12 cellular contexts compared by ENCODE assay signal in genomic region chr1:18322353-18323032, GRCh38.
DNase-seq lines count a peak whose midpoint lies in the region; ATAC-seq, FAIRE-seq and TF ChIP-seq lines count a peak whose summit lies in the region.
"Had no signal": no experiment of that assay in that cellular context is flagged by ENCODE, and none has a peak within 500 bp of the region (broad histone marks: within the 10 kb centered on the region; RNA-seq: fewer than 3 reads in every experiment).

No MANE protein-coding gene starts in this region.

- TF ChIP-seq POLR2A in GM12878 (IDR thresholded peaks at IDR 0.05; ENCODE audit: low read depth, low read length): no peak
- TF ChIP-seq POLR2A in esophagus muscularis mucosa (IDR thresholded peaks at IDR 0.05; ENCODE audit: low read depth): no peak

- TF ChIP-seq CTCF in HFFc6 (IDR thresholded peaks at IDR 0.05) (peak; percentile 25; the same call in 1 of the 2 replicates), GM12878 (IDR thresholded peaks at IDR 0.05 in 2 of 3, conservative IDR thresholded peaks at IDR 0.05 in 1 of 3; ENCODE audit: control insufficient read depth in 2 of 3, extremely low read depth in 1 of 3, insufficient read depth in 1 of 3, low read depth in 3 of 3, low read length in 3 of 3) (peak; percentile 24 to 55 (median 34)), progenitor cell of endocrine pancreas (IDR thresholded peaks at IDR 0.05; ENCODE audit: unreplicated experiment) (peak; percentile 58), esophagus muscularis mucosa (IDR thresholded peaks at IDR 0.05) (no peak)

- H3K27me3 ChIP-seq in GM12878 (replicated peaks in 1 of 2; ENCODE audit: control insufficient read depth in 2 of 2, insufficient read depth in 2 of 2, low read length in 1 of 2) (no peaks in the 10 kb centered on the region), esophagus muscularis mucosa (peaks cover 0 to 6% (median 0%) of the 10 kb centered on the region in 4 donors)

- H3K4me3 Mint-ChIP-seq in activated naive CD4-positive, alpha-beta T cell treated with anti-CD3 and anti-CD28 coated beads for 36 hours: no peak overlapping the region
- H3K4me3 Mint-ChIP-seq in HFFc6 (no peak overlapping the region), progenitor cell of endocrine pancreas (ENCODE audit: low read depth) (no peak overlapping the region)
- no peak overlapping the region for H3K4me3 Mint-ChIP-seq in T-helper 2 cell treated with Interferon-gamma antibody and Interleukin-4, amounts not matched to agents 5 μg/mL and 100 μg/mL, for 36 hours
- H3K4me3 Mint-ChIP-seq: activated naive CD8-positive, alpha-beta T cell; immature natural killer cell; T-helper 1 cell treated with Interleukin-12 subunit alpha and Interleukin-12 subunit beta and Interleukin-4 antibody, amounts not matched to agents 30 μg/mL and 1 μg/mL, for 36 hours had no signal

- peaks cover 14% of the 10 kb centered on the region for H3K27me3 Mint-ChIP-seq in activated naive CD4-positive, alpha-beta T cell treated with anti-CD3 and anti-CD28 coated beads for 36 hours (ENCODE audit: low read depth)
- H3K27me3 Mint-ChIP-seq in HFFc6 (ENCODE audit: insufficient read depth): no peaks in the 10 kb centered on the region
- peaks cover 18% of the 10 kb centered on the region for H3K27me3 Mint-ChIP-seq in progenitor cell of endocrine pancreas
- no peaks in the 10 kb centered on the region for H3K27me3 Mint-ChIP-seq in T-helper 2 cell treated with Interferon-gamma antibody and Interleukin-4, amounts not matched to agents 5 μg/mL and 100 μg/mL, for 36 hours (ENCODE audit: low read depth)

- intact Hi-C loops in activated naive CD4-positive, alpha-beta T cell treated with anti-CD3 and anti-CD28 coated beads for 36 hours (cut with micrococcal nuclease): no loop called here
- intact Hi-C loops in GM12878 (cut with micrococcal nuclease; ENCODE audit: unreplicated experiment): loop anchor here (10.0 kb wide), 1 partner anchor 212 kb away; no protein-coding TSS in a partner anchor
- intact Hi-C loops in esophagus muscularis mucosa (cut with DNase I): no loop called here

- H4K20me1 ChIP-seq in GM12878 (ENCODE audit: control insufficient read depth, insufficient read depth): no peaks in the 10 kb centered on the region

- SMC1A ChIA-PET in GM12878 (lab: Charles Lee; ENCODE audit: uncharacterized antibody, unreplicated experiment): no interaction called here

- H3K4me3 ChIP-seq in GM12878: no peak overlapping the region
- H3K4me3 ChIP-seq in esophagus muscularis mucosa: no peak overlapping the region

- no peak overlapping the region for H3K4me2 ChIP-seq in GM12878 (ENCODE audit: control insufficient read depth, insufficient read depth)

- CTCF ChIA-PET in activated naive CD4-positive, alpha-beta T cell treated with anti-CD3 and anti-CD28 coated beads for 36 hours (lab: Charles Lee): no interaction called here
- CTCF ChIA-PET in GM12878 (lab: Yijun Ruan, JAX): interaction anchor here (0.8 to 1.2 kb wide), 6 partner anchors 16 to 170 kb away, joined by 3 to 6 read pairs (median 3); no protein-coding TSS in a partner anchor

- H3K79me2 ChIP-seq in GM12878 (ENCODE audit: control insufficient read depth, insufficient read depth, low read length): no peaks in the 10 kb centered on the region

- DNase-seq in activated naive CD4-positive, alpha-beta T cell treated with anti-CD3 and anti-CD28 coated beads for 36 hours: peak; percentile 11
- DNase-seq in activated naive CD4-positive, alpha-beta T cell (lab: John Stamatoyannopoulos, UW): no peak
- DNase-seq in HFFc6: no peak
- DNase-seq in GM12878 (ENCODE audit: low read depth, low spot score): no peak
- no peak for DNase-seq in progenitor cell of endocrine pancreas (ENCODE audit: low spot score, unreplicated experiment)
- no peak for DNase-seq in NCI-H526 treated with DMSO at 0.1 percent for 48 hours (lab: John Stamatoyannopoulos, UW)
- no peak for DNase-seq in T-helper 2 cell treated with Interferon-gamma antibody and Interleukin-4, amounts not matched to agents 5 μg/mL and 100 μg/mL, for 36 hours (ENCODE audit: low spot score)
- no peak for DNase-seq in esophagus muscularis mucosa (ENCODE audit: extremely low spot score)
- DNase-seq: C1 segment of cervical spinal cord, immature natural killer cell had no signal

- H3K9me3 ChIP-seq in GM12878 (replicated peaks; ENCODE audit: control insufficient read depth, insufficient read depth, low read length) (no peaks in the 10 kb centered on the region; the same call in 2 of the 3 replicates), esophagus muscularis mucosa (peaks cover 0 to 4% (median 0%) of the 10 kb centered on the region in 4 donors)

- RAD21 ChIA-PET in GM12878 (lab: Charles Lee; ENCODE audit: unreplicated experiment): interaction anchor here (1.3 to 2.4 kb wide), 2 partner anchors 17 to 37 kb away, joined by 4 to 10 read pairs; no protein-coding TSS in a partner anchor

- no TSS peak for BruUV-seq in GM12878 (replicated peaks; lab: Mats Ljungman, UMichigan)

- in situ Hi-C loops in GM12878 (cut with MboI): no loop called here

- no peak for FAIRE-seq in GM12878 (lab: Jason Lieb, UNC)

- TF ChIP-seq RAD21 in GM12878 (IDR thresholded peaks at IDR 0.05; ENCODE audit: insufficient read depth, low read depth, low read length): 0 out of 2 replicates have a peak, but pooled peaks have one; percentile 7

- H3K36me3 ChIP-seq in GM12878 (ENCODE audit: control insufficient read depth in 2 of 2, insufficient read depth in 2 of 2, low read length in 1 of 2) (no peaks in the 10 kb centered on the region), esophagus muscularis mucosa (no peaks in the 10 kb centered on the region)

- no peak overlapping the region for H3K27ac Mint-ChIP-seq in activated naive CD4-positive, alpha-beta T cell treated with anti-CD3 and anti-CD28 coated beads for 36 hours
- H3K27ac Mint-ChIP-seq in HFFc6 (no peak overlapping the region), progenitor cell of endocrine pancreas (no peak overlapping the region)
- H3K27ac Mint-ChIP-seq in T-helper 2 cell treated with Interferon-gamma antibody and Interleukin-4, amounts not matched to agents 5 μg/mL and 100 μg/mL, for 36 hours: no peak overlapping the region
- H3K27ac Mint-ChIP-seq: activated naive CD8-positive, alpha-beta T cell; immature natural killer cell; T-helper 1 cell treated with Interleukin-12 subunit alpha and Interleukin-12 subunit beta and Interleukin-4 antibody, amounts not matched to agents 30 μg/mL and 1 μg/mL, for 36 hours had no signal

- H2AFZ ChIP-seq in GM12878 (ENCODE audit: control insufficient read depth, low read depth, low read length): no peak overlapping the region

- POLR2A ChIA-PET in GM12878 (lab: Charles Lee): no interaction called here

- whole genome bisulfite sequencing in GM12878 (ENCODE audit: insufficient coverage, insufficient replicate concordance, low lambda C conversion rate, missing lambda C conversion rate): 31% methylated on average over 15 of the region's 22 CpGs
- WGBS in esophagus muscularis mucosa: 79% methylated on average over 20 of the region's 22 CpGs

- no peaks in the 10 kb centered on the region for H3K4me1 ChIP-seq in GM12878 (ENCODE audit: control insufficient read depth, insufficient read depth, low read length)
- H3K4me1 ChIP-seq in esophagus muscularis mucosa: peaks cover 0 to 28% (median 26%) of the 10 kb centered on the region in 4 donors

- TF ChIP-seq EP300 in GM12878 (IDR thresholded peaks at IDR 0.05; ENCODE audit: borderline replicate concordance in 1 of 2, control insufficient read depth in 1 of 2, low read depth in 2 of 2, low read length in 2 of 2): no peak
- TF ChIP-seq EP300 in esophagus muscularis mucosa (IDR thresholded peaks at IDR 0.05): no peak

- no peak; the same call in 2 of the 3 replicates for ATAC-seq in GM12878

- no peaks in the 10 kb centered on the region for H3K4me1 Mint-ChIP-seq in activated naive CD4-positive, alpha-beta T cell treated with anti-CD3 and anti-CD28 coated beads for 36 hours (ENCODE audit: low read depth)
- H3K4me1 Mint-ChIP-seq in HFFc6 (ENCODE audit: low read depth): no peaks in the 10 kb centered on the region
- H3K4me1 Mint-ChIP-seq in progenitor cell of endocrine pancreas (ENCODE audit: low read depth): no peaks in the 10 kb centered on the region
- H3K4me1 Mint-ChIP-seq in T-helper 2 cell treated with Interferon-gamma antibody and Interleukin-4, amounts not matched to agents 5 μg/mL and 100 μg/mL, for 36 hours (ENCODE audit: low read depth): no peaks in the 10 kb centered on the region
- H3K4me1 Mint-ChIP-seq: immature natural killer cell had no signal

- no peak overlapping the region for H3K9ac ChIP-seq in GM12878 (ENCODE audit: control insufficient read depth, insufficient read depth, low read length)

- no peak overlapping the region for H3K27ac ChIP-seq in GM12878 (ENCODE audit: control insufficient read depth, insufficient read depth)
- H3K27ac ChIP-seq in esophagus muscularis mucosa (replicated peaks in 1 of 4): no peak overlapping the region

- no peaks in the 10 kb centered on the region for H3K36me3 Mint-ChIP-seq in activated naive CD4-positive, alpha-beta T cell treated with anti-CD3 and anti-CD28 coated beads for 36 hours (ENCODE audit: low read depth)
- H3K36me3 Mint-ChIP-seq in HFFc6 (ENCODE audit: low read depth): peaks cover 4% of the 10 kb centered on the region; the same call in 1 of the 2 replicates
- H3K36me3 Mint-ChIP-seq in progenitor cell of endocrine pancreas (ENCODE audit: insufficient read depth): no peaks in the 10 kb centered on the region
- no peaks in the 10 kb centered on the region for H3K36me3 Mint-ChIP-seq in T-helper 2 cell treated with Interferon-gamma antibody and Interleukin-4, amounts not matched to agents 5 μg/mL and 100 μg/mL, for 36 hours (ENCODE audit: low read depth)
- H3K36me3 Mint-ChIP-seq: activated naive CD8-positive, alpha-beta T cell; immature natural killer cell had no signal

- no peaks in the 10 kb centered on the region for H3K9me3 Mint-ChIP-seq in activated naive CD4-positive, alpha-beta T cell treated with anti-CD3 and anti-CD28 coated beads for 36 hours
- peaks cover 66% of the 10 kb centered on the region for H3K9me3 Mint-ChIP-seq in HFFc6
- no peaks in the 10 kb centered on the region for H3K9me3 Mint-ChIP-seq in progenitor cell of endocrine pancreas (ENCODE audit: low read depth)
- no peaks in the 10 kb centered on the region for H3K9me3 Mint-ChIP-seq in T-helper 2 cell treated with Interferon-gamma antibody and Interleukin-4, amounts not matched to agents 5 μg/mL and 100 μg/mL, for 36 hours
- H3K9me3 Mint-ChIP-seq: immature natural killer cell; T-helper 1 cell treated with Interleukin-12 subunit alpha and Interleukin-12 subunit beta and Interleukin-4 antibody, amounts not matched to agents 30 μg/mL and 1 μg/mL, for 36 hours had no signal

TF ChIP-seq in GM12878, 131 proteins besides CTCF, POLR2A, EP300 and RAD21 (continues in another document):
- TF ChIP-seq BCL11A (IDR thresholded peaks at IDR 0.05; ENCODE audit: low read depth, low read length): no peak
- peak; percentile 78 to 86 for TF ChIP-seq BHLHE40 (IDR thresholded peaks at IDR 0.05; ENCODE audit: borderline replicate concordance in 1 of 2, low read depth in 2 of 2, low read length in 1 of 2)
- TF ChIP-seq NFXL1 (IDR thresholded peaks at IDR 0.05; ENCODE audit: borderline replicate concordance): no peak

Comparison
In these comparisons a context has a peak if more than half of its experiments do, and no peak if none do; other contexts are left out.
1. CTCF ChIP-seq: peak in HFFc6 (single experiment), GM12878 (3 of 3) and progenitor cell of endocrine pancreas (single experiment); none in esophagus muscularis mucosa (0 of 3).